8 cellular contexts compared by ENCODE assay signal in the genomic region with DNA sequence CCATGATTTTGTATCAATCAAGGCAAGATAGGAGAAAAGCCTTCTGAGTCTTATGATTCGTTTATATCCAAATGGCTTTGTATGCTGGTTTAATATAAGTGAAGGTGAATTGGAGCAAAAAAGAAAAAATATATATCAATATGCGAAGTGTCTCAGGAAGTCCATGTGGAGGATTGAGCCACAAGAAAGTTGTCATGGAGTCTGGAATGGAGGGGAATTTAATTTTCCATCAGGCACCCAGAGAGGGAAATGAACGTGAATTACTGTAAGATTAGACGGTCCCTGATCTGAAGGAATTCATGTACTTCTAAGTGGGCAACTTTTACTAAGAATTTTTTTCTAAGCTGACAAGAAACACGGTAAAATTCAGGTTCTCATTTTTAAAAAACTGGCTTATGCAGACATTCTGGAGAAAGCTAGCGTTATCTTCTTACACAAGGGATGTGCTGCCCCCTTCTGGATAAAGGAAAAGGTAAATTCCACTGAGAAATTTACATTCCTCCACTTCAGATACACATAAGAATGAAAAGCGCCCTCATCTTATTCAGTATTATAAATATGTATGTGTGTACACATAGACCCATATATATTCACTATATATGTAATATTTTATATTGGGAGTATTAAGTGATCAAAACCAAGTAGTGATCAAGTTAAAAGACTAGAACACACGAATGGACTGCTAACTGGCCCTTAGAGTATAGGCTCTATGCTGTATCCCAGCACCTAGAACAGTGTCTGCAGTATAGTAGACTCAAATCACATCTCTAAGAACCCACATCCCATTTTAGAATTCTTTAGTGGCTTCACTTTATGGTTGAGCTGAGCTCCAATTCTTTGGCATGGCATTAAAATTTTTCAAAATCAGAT.
DNase-seq lines count a peak whose midpoint lies in the region; ATAC-seq and TF ChIP-seq lines count a peak whose summit lies in the region.

No MANE protein-coding gene starts in this region.

- H3K4me3 Mint-ChIP-seq in nephron = no peak overlapping the region

- no peaks in the 10 kb centered on the region for H3K27me3 Mint-ChIP-seq in nephron (ENCODE audit: low read depth)

- no peaks in the 10 kb centered on the region for H3K27me3 ChIP-seq in NT2/D1 (ENCODE audit: insufficient read depth, insufficient read length)

- H3K36me3 Mint-ChIP-seq in nephron (ENCODE audit: low read depth) = no peaks in the 10 kb centered on the region

- no peak overlapping the region for H3K27ac Mint-ChIP-seq in nephron

- no peak overlapping the region for H3K9ac ChIP-seq in NT2/D1 (ENCODE audit: insufficient read length, low read depth)

- peaks cover 6% of the 10 kb centered on the region; the same call in 1 of the 2 replicates for H3K9me3 ChIP-seq in NT2/D1 (ENCODE audit: insufficient read depth, low read length)

- ATAC-seq in GM18519 (IDR thresholded peaks at IDR 0.05; ENCODE audit: low FRiP score, unreplicated experiment) (peak; percentile 51), HG03439 (IDR thresholded peaks at IDR 0.05; ENCODE audit: unreplicated experiment) (peak; percentile 68)

- no peaks in the 10 kb centered on the region for H3K4me1 Mint-ChIP-seq in nephron

- no peaks in the 10 kb centered on the region for H3K4me1 ChIP-seq in NT2/D1 (ENCODE audit: insufficient read depth, insufficient read length)

- H3K9me3 Mint-ChIP-seq in nephron = no peaks in the 10 kb centered on the region

- TF ChIP-seq CTCF in nephron (IDR thresholded peaks at IDR 0.05; ENCODE audit: unreplicated experiment in 3 of 3) = peak; percentile 55 to 74 (median 59)

- H3K36me3 ChIP-seq in NT2/D1 (ENCODE audit: insufficient read depth, insufficient read length, low read length) = no peaks in the 10 kb centered on the region

- DNase-seq in AG08396 (ENCODE audit: low spot score) = peak; percentile 28
- DNase-seq in NT2/D1 (ENCODE audit: low read depth, low spot score) = peak; percentile 56
- DNase-seq in dermis microvascular lymphatic vessel endothelial cell (ENCODE audit: low read depth in 2 of 2) = peak; percentile 40 to 76
- no peak for DNase-seq in NCI-H187 treated with DMSO at 0.1 percent for 48 hours (lab: John Stamatoyannopoulos, UW)
- no peak for DNase-seq in GOT3 (lab: John Stamatoyannopoulos, UW)

- H3K4me3 ChIP-seq in NT2/D1 (ENCODE audit: insufficient read length, low read depth) = no peak overlapping the region

Comparison
In these comparisons a context has a peak if more than half of its experiments do, and no peak if none do; other contexts are left out.
1. DNase-seq: peak in AG08396 (single experiment), NT2/D1 (single experiment) and dermis microvascular lymphatic vessel endothelial cell (2 of 2); none in NCI-H187 treated with DMSO at 0.1 percent for 48 hours (single experiment) and GOT3 (single experiment).